ENCODE assay signal across 22 cellular contexts in genomic region chrX:67612231-67612630, GRCh38.
A peak's percentile ranks its signal among the peaks of the same experiment; 100 is the strongest.
DNase-seq lines count a peak whose midpoint lies in the region; ATAC-seq and TF ChIP-seq lines count a peak whose summit lies in the region.
"Had no signal": no experiment of that assay in that cellular context is flagged by ENCODE, and none has a peak within 500 bp of the region (broad histone marks: within the 10 kb centered on the region; RNA-seq: fewer than 3 reads in every experiment).

No MANE protein-coding gene starts in this region.

- TF ChIP-seq CTCF in AG10803 (conservative IDR thresholded peaks at IDR 0.05; ENCODE audit: low read length), result no peak
- no peak for TF ChIP-seq CTCF in choroid plexus epithelial cell (conservative IDR thresholded peaks at IDR 0.05; ENCODE audit: low read depth, low read length)
- TF ChIP-seq CTCF in left lung (IDR thresholded peaks at IDR 0.05), result no peak
- no peak for TF ChIP-seq CTCF in hepatocyte (IDR thresholded peaks at IDR 0.05; ENCODE audit: poor library complexity)

- no peak overlapping the region for H3K4me2 ChIP-seq in hepatocyte

- POLR2A ChIA-PET in HEK293T (lab: Yijun Ruan, JAX), result no interaction called here

- no peak overlapping the region for H2AFZ ChIP-seq in hepatocyte

- peak; percentile 17 for DNase-seq in AG10803 (ENCODE audit: low read depth)
- peak; percentile 72 for DNase-seq in M059J (ENCODE audit: low read depth)
- peak; percentile 67 for DNase-seq in choroid plexus epithelial cell (ENCODE audit: low read depth)
- no peak for DNase-seq in left lung
- no peak for DNase-seq in hepatocyte (ENCODE audit: low spot score)
- no peak for DNase-seq in foreskin melanocyte
- no peak for DNase-seq in HEK293T (ENCODE audit: extremely low spot score)
- DNase-seq: activated CD4-positive, alpha-beta T cell treated with anti-CD3 and anti-CD28 coated beads, Interleukin-2, amount 50 U/mL, for 4 hours; activated gamma-delta T cell treated with Interleukin-2 at 50 U/mL for 16 hours; anterior cingulate cortex; CD8-positive, alpha-beta T cell; DMS79; left ventricle myocardium superior; NCI-H1436; NCI-H526; stimulated activated naive CD4-positive, alpha-beta T cell; T-helper 1 cell; WERI-Rb-1 had no signal

- no peaks in the 10 kb centered on the region for H3K9me2 ChIP-seq in hepatocyte (replicated peaks; ENCODE audit: insufficient read depth)

- H3K9me3 ChIP-seq in left lung (peaks cover 0 to 3% of the 10 kb centered on the region in 2 donors), hepatocyte (ENCODE audit: low read depth) (no peaks in the 10 kb centered on the region)
- H3K9me3 ChIP-seq: neutrophil had no signal

- no peak overlapping the region for H3K27ac ChIP-seq in left lung
- no peak overlapping the region for H3K27ac ChIP-seq in hepatocyte
- H3K27ac ChIP-seq: neutrophil, right atrium auricular region, WERI-Rb-1 had no signal

- H4K20me1 ChIP-seq in hepatocyte (ENCODE audit: insufficient read depth, poor library complexity, severe bottlenecking), result no peaks in the 10 kb centered on the region

- intact Hi-C loops in left lung (cut with DNase I), result no loop called here

- CTCF ChIA-PET in HEK293T (lab: Yijun Ruan, JAX), result no interaction called here

- H3K4me1 ChIP-seq in left lung, result no peaks in the 10 kb centered on the region
- H3K4me1 ChIP-seq in hepatocyte (ENCODE audit: insufficient read depth), result no peaks in the 10 kb centered on the region
- H3K4me1 ChIP-seq: right atrium auricular region had no signal

- no peaks in the 10 kb centered on the region for H3K27me3 ChIP-seq in left lung
- no peaks in the 10 kb centered on the region for H3K27me3 ChIP-seq in hepatocyte
- H3K27me3 ChIP-seq: neutrophil, right atrium auricular region had no signal

- peak; percentile 57 for ATAC-seq in left lung
- ATAC-seq in HG03196 (IDR thresholded peaks at IDR 0.05; ENCODE audit: unreplicated experiment), result no peak
- ATAC-seq: CD8-positive, alpha-beta T cell; left ventricle myocardium superior; Right ventricle myocardium inferior had no signal

- no peaks in the 10 kb centered on the region for H3K79me2 ChIP-seq in hepatocyte

- WGBS in hepatocyte (ENCODE audit: low lambda C conversion rate, missing lambda C conversion rate), result 54% methylated on average over 3 of the region's 3 CpGs

- H3K4me3 ChIP-seq in AG10803 (ENCODE audit: low read length), result no peak overlapping the region
- no peak overlapping the region for H3K4me3 ChIP-seq in choroid plexus epithelial cell (ENCODE audit: low read depth, low read length)
- H3K4me3 ChIP-seq in left lung, result no peak overlapping the region
- H3K4me3 ChIP-seq in hepatocyte, result no peak overlapping the region
- H3K4me3 ChIP-seq: right atrium auricular region had no signal

- no peaks in the 10 kb centered on the region for H3K36me3 ChIP-seq in left lung
- no peaks in the 10 kb centered on the region for H3K36me3 ChIP-seq in hepatocyte (replicated peaks; ENCODE audit: insufficient read depth, low read depth)
- H3K36me3 ChIP-seq: neutrophil, right atrium auricular region, WERI-Rb-1 had no signal

TF ChIP-seq in HEK293T, 16 proteins besides CTCF, POLR2A, EP300 and RAD21:
- TF ChIP-seq BHLHE40 (IDR thresholded peaks at IDR 0.05; ENCODE audit: borderline replicate concordance) (no peak), TARDBP (IDR thresholded peaks at IDR 0.05) (no peak), FOXK2 (IDR thresholded peaks at IDR 0.05) (no peak), LEF1 (IDR thresholded peaks at IDR 0.05; ENCODE audit: borderline replicate concordance) (no peak), NFRKB (IDR thresholded peaks at IDR 0.05) (no peak), PKNOX1 (IDR thresholded peaks at IDR 0.05) (no peak), L3MBTL2 (conservative IDR thresholded peaks at IDR 0.05) (no peak), CTBP1 (IDR thresholded peaks at IDR 0.05; ENCODE audit: borderline replicate concordance) (no peak), FOXA1 (IDR thresholded peaks at IDR 0.05) (no peak), ZNF384 (IDR thresholded peaks at IDR 0.05) (no peak), ELF4 (IDR thresholded peaks at IDR 0.05) (no peak), HDGF (IDR thresholded peaks at IDR 0.05; ENCODE audit: borderline replicate concordance) (no peak), SUZ12 (IDR thresholded peaks at IDR 0.05) (no peak), ARNT (IDR thresholded peaks at IDR 0.05) (no peak), FOXM1 (IDR thresholded peaks at IDR 0.05; ENCODE audit: borderline replicate concordance) (no peak), SP1 (IDR thresholded peaks at IDR 0.05) (no peak)

Comparison
In these comparisons a context has a peak if more than half of its experiments do, and no peak if none do; other contexts are left out.
1. DNase-seq: peak in AG10803 (single experiment), M059J (single experiment) and choroid plexus epithelial cell (single experiment); none in left lung (0 of 2), hepatocyte (single experiment), foreskin melanocyte (single experiment) and HEK293T (single experiment).